Comparison of ENCODE assay signal across 8 cellular contexts in genomic region chr3:50610181-50610971, GRCh38. TPM values are rescaled to one million over a fixed set of nuclear protein-coding genes. Genes with fewer than 3 reads are reported as not detected.
A peak's percentile ranks its signal among the peaks of the same experiment; 100 is the strongest.
DNase-seq lines count a peak whose midpoint lies in the region; TF ChIP-seq lines count a peak whose summit lies in the region.

No MANE protein-coding gene starts in this region.

- no peaks in the 10 kb centered on the region for H3K36me3 Mint-ChIP-seq in brain

- peaks cover 12% of the 10 kb centered on the region for H3K27me3 Mint-ChIP-seq in brain

- peaks cover 0 to 5% (median 0%) of the 10 kb centered on the region in 5 experiments for H3K9me3 Mint-ChIP-seq in brain

- DNase-seq in activated T-cell treated with anti-CD3 and anti-CD28 coated beads, Interleukin-2, amount 50 U/mL, for 1 hour: peak; percentile 48
- DNase-seq in activated T-cell treated with anti-CD3 and anti-CD28 coated beads for 4 hours: no peak
- DNase-seq in ureter (ENCODE audit: low spot score): peak; percentile 81
- no peak for DNase-seq in NCI-H510A treated with DMSO at 0.1 percent for 48 hours (lab: John Stamatoyannopoulos, UW)
- DNase-seq in NCI-H748 (lab: John Stamatoyannopoulos, UW; ENCODE audit: unreplicated experiment): no peak
- DNase-seq in NK-92 treated with Interleukin-12 subunit alpha and Interleukin-12 subunit beta, amount 100 ng/mL, for 24 hours (lab: John Stamatoyannopoulos, UW): no peak

- no peaks in the 10 kb centered on the region for H3K27me3 ChIP-seq in mononuclear cell (ENCODE audit: insufficient read depth, low read length)

- H3K9me3 ChIP-seq in mononuclear cell (ENCODE audit: low read depth, low read length): no peaks in the 10 kb centered on the region

- peaks cover 83% of the 10 kb centered on the region for H3K4me1 ChIP-seq in mononuclear cell (ENCODE audit: insufficient read depth, low read length)

- H3K4me3 Mint-ChIP-seq in brain: peak overlapping the region; percentile 87 to 93 (median 90)

- peak overlapping the region; percentile 75 for H3K4me3 ChIP-seq in mononuclear cell (ENCODE audit: low read length)

- H3K4me1 Mint-ChIP-seq in brain: peaks cover 39% of the 10 kb centered on the region

- H3K27ac Mint-ChIP-seq in brain: peak overlapping the region in 3 of 5 experiments; percentile 35 to 77 (median 45)

- no peak for TF ChIP-seq CTCF in brain (conservative IDR thresholded peaks at IDR 0.05)

RNA-seq across cellular contexts. Expression of gene CISH, which starts 1.2 kb away (rescaled TPM):
- polyA plus RNA-seq in brain (ENCODE audit: insufficient read depth, low read depth, low replicate concordance): 2.2 TPM
- total RNA-seq in mononuclear cell (1.2 TPM), ureter (15.0 TPM)

RNA-seq across cellular contexts. Expression of gene MAPKAPK3, which starts 6.6 kb away (rescaled TPM):
- polyA plus RNA-seq in brain (ENCODE audit: insufficient read depth, low read depth, low replicate concordance): 11.5 TPM
- total RNA-seq in mononuclear cell (70.8 TPM), ureter (34.8 TPM)

RNA-seq across cellular contexts. Expression of gene HEMK1, which starts 41.1 kb away (rescaled TPM):
- polyA plus RNA-seq in brain (ENCODE audit: insufficient read depth, low read depth, low replicate concordance): 12.9 TPM
- total RNA-seq in mononuclear cell (3.0 TPM), ureter (34.4 TPM)

RNA-seq across cellular contexts. Expression of gene C3orf18, which starts 42.8 kb away (rescaled TPM):
- polyA plus RNA-seq in brain (ENCODE audit: insufficient read depth, low read depth, low replicate concordance): 13.4 TPM
- total RNA-seq in mononuclear cell (3.7 TPM), ureter (8.0 TPM)

Comparison
In these comparisons a context has a peak if more than half of its experiments do, and no peak if none do; other contexts are left out.
1. DNase-seq: peak in activated T-cell treated with anti-CD3 and anti-CD28 coated beads, Interleukin-2, amount 50 U/mL, for 1 hour (single experiment) and ureter (single experiment); none in activated T-cell treated with anti-CD3 and anti-CD28 coated beads for 4 hours (single experiment), NCI-H510A treated with DMSO at 0.1 percent for 48 hours (single experiment), NCI-H748 (single experiment) and NK-92 treated with Interleukin-12 subunit alpha and Interleukin-12 subunit beta, amount 100 ng/mL, for 24 hours (single experiment).